In genomic region chr6:22545051-22545450, GRCh38 we compare ENCODE assay signal across 21 cellular contexts. TPM values are rescaled to one million over a fixed set of nuclear protein-coding genes. Genes with fewer than 3 reads are reported as not detected.
"Had no signal": no experiment of that assay in that cellular context is flagged by ENCODE, and none has a peak within 500 bp of the region (broad histone marks: within the 10 kb centered on the region; RNA-seq: fewer than 3 reads in every experiment).

No MANE protein-coding gene starts in this region.

- H3K27ac ChIP-seq: SJSA1, SK-N-MC had no signal

- H3K36me3 ChIP-seq: SJSA1 had no signal

- H3K4me3 ChIP-seq: SJSA1, SK-N-MC had no signal

- DNase-seq: KBM-7, NCI-H1092, NCI-H1105 treated with DMSO at 0.1 percent for 48 hours, NCI-H1417 treated with DMSO at 0.1 percent for 48 hours, NCI-H146, NCI-H1694 treated with DMSO at 0.1 percent for 48 hours, NCI-H1930, NCI-H2081, NCI-H2107, NCI-H524, NCI-H526 treated with DMSO at 0.1 percent for 48 hours, NCI-H748 treated with DMSO at 0.1 percent for 48 hours, Right ventricle myocardium superior, RPMI8226, SIG-M5 had no signal

- H3K9me3 ChIP-seq: SJSA1 had no signal

- H3K4me1 ChIP-seq: SJSA1 had no signal

- H3K27me3 ChIP-seq: SJSA1 had no signal

RNA-seq across cellular contexts. Expression of gene HDGFL1, which starts 24.3 kb away (rescaled TPM):
- total RNA-seq: HT-29, LHCN-M2, MCF 10A, NCI-H460, Right ventricle myocardium superior, SJSA1 had no signal
